ENCODE assay signal across 8 cellular contexts in genomic region chr12:538731-539539, GRCh38.
DNase-seq lines count a peak whose midpoint lies in the region; ATAC-seq and TF ChIP-seq lines count a peak whose summit lies in the region.

No MANE protein-coding gene starts in this region.

- DNase-seq in NCI-H2196 (lab: John Stamatoyannopoulos, UW; ENCODE audit: unreplicated experiment) (peak; percentile 50), NCI-H2196 treated with DMSO at 0.1 percent for 48 hours (lab: John Stamatoyannopoulos, UW; ENCODE audit: unreplicated experiment) (no peak), PC-9 (peak; percentile 88 to 89), mammary epithelial cell (peak; percentile 75), midbrain (lab: John Stamatoyannopoulos, UW) (peak; percentile 29), GM19238 (ENCODE audit: insufficient read length, low spot score) (no peak)

- ATAC-seq in GM21360 (IDR thresholded peaks at IDR 0.05; ENCODE audit: unreplicated experiment) (no peak), GM21367 (IDR thresholded peaks at IDR 0.05; ENCODE audit: unreplicated experiment) (no peak)

- H3K4me2 ChIP-seq in PC-9 (peak overlapping the region; percentile 14; the same call in 1 of the 2 replicates), mammary epithelial cell (ENCODE audit: insufficient read depth, low read depth, low read length) (no peak overlapping the region)

- WGBS in mammary epithelial cell (ENCODE audit: low coverage, missing lambda C conversion rate), result 42% methylated on average over 10 of the region's 10 CpGs

- H3K4me3 ChIP-seq in PC-9 (no peak overlapping the region), mammary epithelial cell (replicated peaks in 1 of 3; ENCODE audit: insufficient read depth in 1 of 3, low read depth in 2 of 3, low read length in 3 of 3) (no peak overlapping the region)

- no peak for TF ChIP-seq CTCF in PC-9 (conservative IDR thresholded peaks at IDR 0.05)
- TF ChIP-seq CTCF in mammary epithelial cell (conservative IDR thresholded peaks at IDR 0.05 in 1 of 2, IDR thresholded peaks at IDR 0.05 in 1 of 2; ENCODE audit: extremely low read depth in 1 of 2, insufficient read depth in 1 of 2, low read depth in 1 of 2, low read length in 2 of 2), result no peak

- peaks cover 15% of the 10 kb centered on the region for H3F3A ChIP-seq in PC-9 (ENCODE audit: insufficient read depth, low read depth)

- no TSS peak for BruUV-seq in PC-9 (replicated peaks; lab: Mats Ljungman, UMichigan)
- no TSS peak for BruUV-seq in mammary epithelial cell (replicated peaks; lab: Mats Ljungman, UMichigan)

- H3K9me3 ChIP-seq in PC-9 (ENCODE audit: insufficient read depth, low read depth) (no peaks in the 10 kb centered on the region), mammary epithelial cell (replicated peaks; ENCODE audit: insufficient read depth, low read length) (no peaks in the 10 kb centered on the region)

- POLR2A ChIA-PET in PC-9 (lab: Charles Lee; ENCODE audit: unreplicated experiment), result interaction anchor here (0.6 to 0.7 kb wide), 3 partner anchors 52 to 443 kb away, joined by 3 to 9 read pairs (median 8); no protein-coding TSS in a partner anchor

- dilution Hi-C loops in mammary epithelial cell (cut with HindIII; ENCODE audit: low sequenced_read_pairs), result no loop called here

- H3K79me2 ChIP-seq in PC-9 (ENCODE audit: low read depth) (no peaks in the 10 kb centered on the region), mammary epithelial cell (ENCODE audit: insufficient read depth, low read length) (no peaks in the 10 kb centered on the region)

- H3K36me3 ChIP-seq in PC-9 (ENCODE audit: low read depth), result no peaks in the 10 kb centered on the region
- no peaks in the 10 kb centered on the region for H3K36me3 ChIP-seq in mammary epithelial cell (ENCODE audit: insufficient read depth, low read length)

- no peaks in the 10 kb centered on the region for H4K20me1 ChIP-seq in PC-9 (ENCODE audit: insufficient read depth)
- H4K20me1 ChIP-seq in mammary epithelial cell (ENCODE audit: insufficient read depth, low read length), result no peaks in the 10 kb centered on the region

- intact Hi-C loops in PC-9 (cut with micrococcal nuclease; ENCODE audit: unreplicated experiment), result loop anchor here (1.0 to 2.0 kb wide), 3 partner anchors 30 to 80 kb away; partner anchors contain the start of gene B4GALNT3
- intact Hi-C loops in mammary epithelial cell (cut with micrococcal nuclease), result no loop called here

- no peak overlapping the region for H2AFZ ChIP-seq in PC-9
- no peak overlapping the region for H2AFZ ChIP-seq in mammary epithelial cell (ENCODE audit: low read depth, low read length)

- in situ Hi-C loops in mammary epithelial cell (cut with MboI; ENCODE audit: low sequenced_read_pairs in 2 of 2), result loop anchor here in 1 of 2 donors (5.0 to 10.0 kb wide), 2 partner anchors 37 to 74 kb away; no protein-coding TSS in a partner anchor

- no peaks in the 10 kb centered on the region for H3K9me2 ChIP-seq in PC-9 (ENCODE audit: insufficient read depth)

- H3K9ac ChIP-seq in mammary epithelial cell (ENCODE audit: insufficient read depth, low read length), result no peak overlapping the region

- H3K4me1 ChIP-seq in PC-9 (replicated peaks; ENCODE audit: insufficient read depth), result peaks cover 32% of the 10 kb centered on the region
- peaks cover 11% of the 10 kb centered on the region for H3K4me1 ChIP-seq in mammary epithelial cell (ENCODE audit: insufficient read depth, low read length)

- CTCF ChIA-PET in PC-9 (lab: Charles Lee), result interaction anchor here (1.0 kb wide), 2 partner anchors 97 to 410 kb away, joined by 4 to 16 read pairs; partner anchors contain the start of gene RAD52
- CTCF ChIA-PET in mammary epithelial cell (lab: Charles Lee; ENCODE audit: low non-redundant PET), result no interaction called here

- H3K27ac ChIP-seq in PC-9 (peak overlapping the region; percentile 57), mammary epithelial cell (ENCODE audit: insufficient read depth, low read depth, low read length) (no peak overlapping the region)

- no peaks in the 10 kb centered on the region for H3K27me3 ChIP-seq in PC-9 (ENCODE audit: insufficient read depth, low read depth)
- no peaks in the 10 kb centered on the region for H3K27me3 ChIP-seq in mammary epithelial cell (ENCODE audit: insufficient read depth, low read length)

Comparison
In these comparisons a context has a peak if more than half of its experiments do, and no peak if none do; other contexts are left out.
1. DNase-seq: peak in NCI-H2196 (single experiment), PC-9 (2 of 2), mammary epithelial cell (single experiment) and midbrain (single experiment); none in NCI-H2196 treated with DMSO at 0.1 percent for 48 hours (single experiment) and GM19238 (single experiment).